In the genomic region with DNA sequence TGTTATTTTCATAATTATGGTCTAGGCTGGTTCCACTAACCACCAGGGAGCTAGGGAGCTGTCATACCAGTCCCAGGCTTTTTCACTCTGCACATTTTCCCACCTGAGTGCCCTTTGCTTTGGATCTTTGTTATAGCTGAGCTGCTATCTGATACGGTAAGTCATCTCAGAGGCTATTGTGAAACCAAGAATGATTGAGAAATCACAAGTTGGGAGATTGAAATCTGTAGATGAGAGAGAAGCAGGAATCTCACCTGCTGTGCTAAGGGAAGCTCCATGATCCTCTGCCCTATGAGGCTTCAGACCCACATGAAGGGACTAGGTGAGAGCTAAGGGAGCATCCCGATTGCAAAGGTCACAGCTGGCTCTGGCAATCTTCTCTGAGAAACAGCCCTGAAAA, we compare ENCODE assay signal across 1 cellular context.
TF ChIP-seq lines count a peak whose summit lies in the region.

No MANE protein-coding gene starts in this region.

TF ChIP-seq in H1, 55 proteins besides CTCF, POLR2A, EP300 and RAD21:
- TF ChIP-seq NANOG (IDR thresholded peaks at IDR 0.05; ENCODE audit: insufficient read depth, low read depth, low read length, poor library complexity, severe bottlenecking) (no peak), HDAC6 (IDR thresholded peaks at IDR 0.05; ENCODE audit: low read depth, low read length) (no peak), KDM5A (IDR thresholded peaks at IDR 0.05; ENCODE audit: low read length) (no peak), KDM4A (IDR thresholded peaks at IDR 0.05; ENCODE audit: low read depth, low read length, severe bottlenecking) (no peak), SIX5 (IDR thresholded peaks at IDR 0.05; ENCODE audit: low read depth, low read length) (no peak), TAF7 (optimal IDR thresholded peaks at IDR 0.05; ENCODE audit: borderline replicate concordance, low read depth, low read length) (no peak), EZH2 (IDR thresholded peaks at IDR 0.05; ENCODE audit: low read depth, low read length, severe bottlenecking) (no peak), CBX8 (IDR thresholded peaks at IDR 0.05; ENCODE audit: borderline replicate concordance, low read depth, low read length) (no peak), ASH2L (IDR thresholded peaks at IDR 0.05; ENCODE audit: low read length) (no peak), RBBP5 (IDR thresholded peaks at IDR 0.05; ENCODE audit: borderline replicate concordance, low read depth, low read length) (no peak), ZNF274 (IDR thresholded peaks at IDR 0.05; ENCODE audit: borderline replicate concordance, extremely low read depth, low read length) (no peak), KDM1A (IDR thresholded peaks at IDR 0.05; ENCODE audit: borderline replicate concordance, low read length) (no peak)
